Comparison of ENCODE assay signal across 23 cellular contexts in the genomic region with DNA sequence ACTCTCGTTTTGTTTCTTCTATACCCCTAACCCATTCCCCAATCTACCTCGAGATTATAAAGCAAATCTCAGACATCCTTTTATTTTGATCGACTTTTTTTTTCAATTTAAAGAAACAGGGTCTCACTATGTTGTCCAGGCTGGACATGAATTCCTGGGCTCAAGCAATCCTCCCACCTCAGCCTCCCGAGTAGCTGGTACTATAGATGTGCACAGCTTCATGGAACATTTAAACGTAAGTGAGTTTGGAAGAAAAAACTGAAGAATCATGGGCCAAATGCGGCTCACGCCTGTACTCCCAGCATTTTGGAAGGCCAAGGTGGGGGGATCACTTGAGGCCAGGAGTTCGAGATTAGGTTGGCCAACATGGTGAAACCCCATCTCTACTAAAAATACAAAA.
DNase-seq lines count a peak whose midpoint lies in the region; ATAC-seq and TF ChIP-seq lines count a peak whose summit lies in the region.
"Had no signal": no experiment of that assay in that cellular context is flagged by ENCODE, and none has a peak within 500 bp of the region (broad histone marks: within the 10 kb centered on the region; RNA-seq: fewer than 3 reads in every experiment).

No MANE protein-coding gene starts in this region.

- H3K27me3 Mint-ChIP-seq in WTC11 (ENCODE audit: low read depth), result no peaks in the 10 kb centered on the region
- H3K27me3 Mint-ChIP-seq: CD4-positive, alpha-beta memory T cell; CD4-positive, CD25-positive, alpha-beta regulatory T cell; CD8-positive, alpha-beta memory T cell had no signal

- H3K4me3 ChIP-seq in HEK293 (ENCODE audit: low read depth, low read length) (no peak overlapping the region), neuronal stem cell (ENCODE audit: low read length in 2 of 2) (no peak overlapping the region)
- H3K4me3 ChIP-seq: BLaER1, GM12878 had no signal

- WGBS in neuronal stem cell (ENCODE audit: extremely low coverage in 2 of 2, insufficient read length in 2 of 2, insufficient replicate concordance in 1 of 2), 2 donors, result 100% methylated on average over 2 of the region's 8 CpGs

- no peak overlapping the region for H3K4me3 Mint-ChIP-seq in WTC11
- H3K4me3 Mint-ChIP-seq: CD14-positive monocyte; CD4-positive, alpha-beta memory T cell; CD4-positive, CD25-positive, alpha-beta regulatory T cell; CD8-positive, alpha-beta memory T cell had no signal

- H3K79me1 ChIP-seq in neuronal stem cell (ENCODE audit: low read depth, low read length), result no peaks in the 10 kb centered on the region

- H3K27ac ChIP-seq in HEK293 (ENCODE audit: extremely low read depth, low read depth, low read length) (no peak overlapping the region), neuronal stem cell (replicated peaks; ENCODE audit: low read length) (no peak overlapping the region)
- H3K27ac ChIP-seq: BLaER1 had no signal

- H2BK5ac ChIP-seq in neuronal stem cell (ENCODE audit: low read length), result no peak overlapping the region

- ATAC-seq in WTC11, result no peak
- ATAC-seq in GM18511 (IDR thresholded peaks at IDR 0.05; ENCODE audit: unreplicated experiment), result no peak
- ATAC-seq: GM12878 had no signal

- H3K9me3 Mint-ChIP-seq in WTC11, result no peaks in the 10 kb centered on the region
- H3K9me3 Mint-ChIP-seq: CD4-positive, alpha-beta memory T cell; CD8-positive, alpha-beta memory T cell had no signal

- no peak overlapping the region for H2BK12ac ChIP-seq in neuronal stem cell (ENCODE audit: low read length)

- TF ChIP-seq CTCF in HEK293 (tag by site-specific recombination; IDR thresholded peaks at IDR 0.05), result no peak
- TF ChIP-seq CTCF in WTC11 (IDR thresholded peaks at IDR 0.05), result no peak

- no peak overlapping the region for H2BK15ac ChIP-seq in neuronal stem cell (ENCODE audit: low read length)

- no peak overlapping the region for H3K4ac ChIP-seq in neuronal stem cell (ENCODE audit: low read length)

- no peaks in the 10 kb centered on the region for H3K27me3 ChIP-seq in neuronal stem cell (ENCODE audit: control insufficient read depth in 3 of 3, insufficient read depth in 3 of 3, low read depth in 1 of 3, low read length in 3 of 3)
- H3K27me3 ChIP-seq: BE2C, BLaER1 had no signal

- no peak overlapping the region for H2AK5ac ChIP-seq in neuronal stem cell (ENCODE audit: low read depth, low read length)

- H3K4me1 ChIP-seq in HEK293 (ENCODE audit: control insufficient read depth, insufficient read depth, low read length) (no peaks in the 10 kb centered on the region), neuronal stem cell (ENCODE audit: control insufficient read depth in 2 of 2, insufficient read depth in 1 of 2, low read depth in 1 of 2, low read length in 2 of 2) (peaks cover 0 to 2% of the 10 kb centered on the region in 2 donors)
- H3K4me1 ChIP-seq: BE2C, BLaER1 had no signal

- CTCF ChIA-PET in HEK293 (lab: Yijun Ruan, JAX) (interaction anchor here (0.6 kb wide), 1 partner anchor 25 kb away, joined by 8 read pairs; no protein-coding TSS in a partner anchor), WTC11 (lab: Charles Lee) (interaction anchor here (0.5 kb wide), 1 partner anchor 172 kb away, joined by 4 read pairs; no protein-coding TSS in a partner anchor)

- no peak overlapping the region for H3K4me2 ChIP-seq in neuronal stem cell (ENCODE audit: insufficient read depth, low read length, poor library complexity, severe bottlenecking)
- H3K4me2 ChIP-seq: BLaER1 had no signal

- no peak overlapping the region for H2AFZ ChIP-seq in neuronal stem cell (ENCODE audit: low read length)

- H4K8ac ChIP-seq in neuronal stem cell (ENCODE audit: low read depth, low read length), result no peak overlapping the region

- POLR2A ChIA-PET in HEK293 (lab: Yijun Ruan, JAX), result no interaction called here
- POLR2A ChIA-PET in WTC11 (lab: Charles Lee), result no interaction called here

- no peak for DNase-seq in WTC11 (ENCODE audit: low spot score)
- DNase-seq in neuronal stem cell (ENCODE audit: low spot score), result no peak
- no peak for DNase-seq in NCI-H1436 (lab: John Stamatoyannopoulos, UW)
- DNase-seq: 8988T; ACHN; BE2C; C1 segment of cervical spinal cord; CD4-positive, alpha-beta memory T cell; CD4-positive, CD25-positive, alpha-beta regulatory T cell; CD8-positive, alpha-beta memory T cell; COR-L47; DMS 273 treated with DMSO at 0.1 percent for 48 hours; DMS153; DMS53; DMS79; DND-41; EL; GDM1 had no signal

- no peak overlapping the region for H4K91ac ChIP-seq in neuronal stem cell (ENCODE audit: low read depth, low read length, poor library complexity)

- peaks cover 33% of the 10 kb centered on the region for H3K36me3 Mint-ChIP-seq in WTC11

- H3K36me3 ChIP-seq in HEK293 (ENCODE audit: control insufficient read depth in 2 of 2, insufficient read depth in 1 of 2, low read length in 2 of 2), result peaks cover 15 to 63% of the 10 kb centered on the region in 2 experiments; a peak in 2 of 3 replicates
- H3K36me3 ChIP-seq in neuronal stem cell (replicated peaks in 1 of 2; ENCODE audit: control insufficient read depth in 2 of 2, insufficient read depth in 2 of 2, low read length in 2 of 2), result peaks cover 8 to 78% of the 10 kb centered on the region in 2 donors

- no peak overlapping the region for H3K27ac Mint-ChIP-seq in WTC11
- H3K27ac Mint-ChIP-seq: CD4-positive, alpha-beta memory T cell; CD4-positive, CD25-positive, alpha-beta regulatory T cell; CD8-positive, alpha-beta memory T cell had no signal

- H3K4me1 Mint-ChIP-seq in WTC11, result peaks cover 20% of the 10 kb centered on the region

- H3K9me3 ChIP-seq in HEK293 (ENCODE audit: control insufficient read depth, insufficient read depth, low read depth, low read length) (no peaks in the 10 kb centered on the region), neuronal stem cell (replicated peaks in 1 of 2; ENCODE audit: control insufficient read depth in 2 of 2, insufficient read depth in 1 of 2, low read depth in 1 of 2, low read length in 2 of 2) (no peaks in the 10 kb centered on the region)
- H3K9me3 ChIP-seq: BE2C, BLaER1 had no signal

- no peak overlapping the region for H3K9ac ChIP-seq in neuronal stem cell (ENCODE audit: low read depth, low read length, poor library complexity)
- H3K9ac ChIP-seq: BLaER1 had no signal

- H3K14ac ChIP-seq in neuronal stem cell (ENCODE audit: low read length), result no peak overlapping the region

- no peak overlapping the region for H2BK120ac ChIP-seq in neuronal stem cell (ENCODE audit: low read depth, low read length)

- H3K18ac ChIP-seq in neuronal stem cell (ENCODE audit: low read length), result no peak overlapping the region

- H3K23ac ChIP-seq in neuronal stem cell (ENCODE audit: low read depth, low read length, poor library complexity), result peak overlapping the region; percentile 55

TF ChIP-seq in HEK293, 187 proteins besides CTCF, POLR2A, EP300 and RAD21:
- TF ChIP-seq ZNF555 (tag by site-specific recombination; conservative IDR thresholded peaks at IDR 0.05), result no peak
- 0 out of 2 replicates have a peak, but pooled peaks have one; percentile 55 for TF ChIP-seq ZNF121 (tag by site-specific recombination; IDR thresholded peaks at IDR 0.05)
TF ChIP-seq in HEK293: peak in this region for 1.

TF ChIP-seq in WTC11, 78 proteins besides CTCF, POLR2A, EP300 and RAD21:
- peak; percentile 35; the same call in 1 of the 2 replicates for TF ChIP-seq ZNF121 (CRISPR knock-in tag; IDR thresholded peaks at IDR 0.05)
- TF ChIP-seq, protein P1, sequence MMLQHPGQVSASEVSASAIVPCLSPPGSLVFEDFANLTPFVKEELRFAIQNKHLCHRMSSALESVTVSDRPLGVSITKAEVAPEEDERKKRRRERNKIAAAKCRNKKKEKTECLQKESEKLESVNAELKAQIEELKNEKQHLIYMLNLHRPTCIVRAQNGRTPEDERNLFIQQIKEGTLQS (CRISPR knock-in tag; conservative IDR thresholded peaks at IDR 0.05), result no peak
